In the genomic region with DNA sequence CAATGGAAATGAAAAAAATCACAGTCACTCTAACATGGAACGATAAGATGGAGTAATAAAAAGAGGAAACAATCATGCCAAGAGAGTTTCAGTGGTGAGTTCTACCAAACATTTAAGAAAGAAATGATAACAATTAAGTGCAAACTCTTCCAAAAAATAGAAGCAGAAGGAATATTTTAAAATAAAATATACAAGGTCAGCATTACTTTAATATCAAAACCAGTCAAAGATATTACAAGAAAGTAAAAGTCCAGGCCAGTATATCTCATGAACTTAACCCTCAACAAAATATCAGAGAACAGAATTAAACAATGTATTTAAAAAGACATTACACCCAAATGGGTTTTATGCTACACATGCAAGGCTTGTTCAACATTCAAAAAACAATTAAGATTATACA, we compare ENCODE assay signal across 25 cellular contexts.
"Had no signal": no experiment of that assay in that cellular context is flagged by ENCODE, and none has a peak within 500 bp of the region (broad histone marks: within the 10 kb centered on the region; RNA-seq: fewer than 3 reads in every experiment).

No MANE protein-coding gene starts in this region.

- DNase-seq: colonic mucosa; cortex of kidney; effector CD8-positive, alpha-beta T cell; effector memory CD8-positive, alpha-beta T cell; endodermal cell; erythroblast; esophagus squamous epithelium; foreskin fibroblast; foreskin melanocyte; gastrocnemius medialis; heart left ventricle; hypothalamus; immature natural killer cell; left cardiac atrium; left lung; left ventricle myocardium superior; lower lobe of right lung; mesenchymal stem cell; midbrain; naive thymus-derived CD4-positive, alpha-beta T cell had no signal

- ATAC-seq: effector memory CD8-positive, alpha-beta T cell; esophagus mucosa; gastrocnemius medialis; heart left ventricle; left cardiac atrium; left lung; left ventricle myocardium superior; lower lobe of right lung; naive thymus-derived CD4-positive, alpha-beta T cell had no signal

- H3K4me2 ChIP-seq: hepatocyte had no signal

- H3K79me2 ChIP-seq: hepatocyte had no signal

- H3K4me3 ChIP-seq: colonic mucosa, esophagus squamous epithelium, gastrocnemius medialis, heart left ventricle, hepatocyte, left lung, lower lobe of right lung had no signal

- FAIRE-seq: endometrium, keratinocyte had no signal

- H3K27me3 ChIP-seq: colonic mucosa, esophagus squamous epithelium, gastrocnemius medialis, heart left ventricle, hepatocyte, left lung had no signal

- H3K9me3 ChIP-seq: colonic mucosa, esophagus squamous epithelium, gastrocnemius medialis, left lung, lower lobe of right lung had no signal

- H2AFZ ChIP-seq: hepatocyte had no signal

- H3K4me1 ChIP-seq: colonic mucosa, gastrocnemius medialis, heart left ventricle, left lung, lower lobe of right lung had no signal

- H3K27ac ChIP-seq: colonic mucosa, epithelial cell of prostate, esophagus squamous epithelium, gastrocnemius medialis, heart left ventricle, hepatocyte, left lung, lower lobe of right lung had no signal

- H3K36me3 ChIP-seq: colonic mucosa, esophagus squamous epithelium, gastrocnemius medialis, heart left ventricle, left lung, lower lobe of right lung had no signal
